ENCODE assay signal across 9 cellular contexts in the genomic region with DNA sequence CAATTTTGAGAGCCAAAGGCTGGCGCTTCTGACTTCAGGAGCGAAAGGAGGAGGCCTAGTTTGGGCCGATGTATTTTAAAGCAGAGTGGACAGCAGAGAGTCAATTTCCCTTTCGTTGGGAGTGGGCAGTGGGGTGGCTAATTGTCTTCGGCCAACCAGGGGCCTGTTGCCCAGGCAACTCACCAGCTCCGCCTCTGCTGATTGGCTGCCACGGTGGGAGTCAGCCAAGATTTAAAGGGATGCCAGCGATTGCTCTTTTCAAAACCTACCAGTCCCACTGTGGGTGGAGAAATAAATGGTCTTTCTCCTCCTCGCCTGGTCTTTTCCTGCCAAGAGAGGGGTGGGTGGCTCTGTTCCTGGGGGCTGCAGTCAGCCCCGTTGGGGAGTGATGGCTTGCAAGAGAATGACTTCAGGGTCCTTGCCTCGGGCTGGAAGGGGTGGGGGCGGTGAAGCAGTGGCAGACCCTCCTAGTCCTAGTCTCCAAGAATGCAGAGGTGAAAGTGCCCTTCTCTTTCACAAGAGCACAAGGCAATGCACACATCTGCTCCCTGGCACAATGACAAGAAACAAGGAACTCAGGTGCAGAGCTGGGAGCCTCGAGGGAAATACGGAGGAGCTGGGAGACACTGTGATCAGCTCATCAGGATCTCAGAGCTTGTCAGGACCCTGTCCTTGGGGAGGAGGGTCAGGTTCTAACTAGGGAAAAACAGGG. TPM values are rescaled to one million over a fixed set of nuclear protein-coding genes. Genes with fewer than 3 reads are reported as not detected.
A peak's percentile ranks its signal among the peaks of the same experiment; 100 is the strongest.
DNase-seq lines count a peak whose midpoint lies in the region; ATAC-seq and TF ChIP-seq lines count a peak whose summit lies in the region.
"Had no signal": no experiment of that assay in that cellular context is flagged by ENCODE, and none has a peak within 500 bp of the region (broad histone marks: within the 10 kb centered on the region; RNA-seq: fewer than 3 reads in every experiment).

No MANE protein-coding gene starts in this region.

- H4K20me1 ChIP-seq in OCI-LY1 (ENCODE audit: insufficient read depth, low read length) (no peaks in the 10 kb centered on the region), osteoblast (ENCODE audit: insufficient read depth, low read length) (no peaks in the 10 kb centered on the region)

- H2AFZ ChIP-seq in OCI-LY1 (ENCODE audit: low read length) (no peak overlapping the region), osteoblast (ENCODE audit: low read length) (no peak overlapping the region)

- peak overlapping the region; percentile 87 for H3K27ac ChIP-seq in OCI-LY1 (ENCODE audit: low read depth, low read length, poor library complexity, severe bottlenecking)
- H3K27ac ChIP-seq in osteoblast (ENCODE audit: low read depth, low read length) = no peak overlapping the region
- H3K27ac ChIP-seq: psoas muscle had no signal

- H3F3A ChIP-seq in OCI-LY1 (ENCODE audit: insufficient read depth, low read length) = peaks cover 16% of the 10 kb centered on the region; the same call in 1 of the 2 replicates

- DNase-seq in G401 (ENCODE audit: low spot score) (peak; percentile 93), fibroblast of pulmonary artery (ENCODE audit: low read depth) (peak; percentile 62), osteoblast (ENCODE audit: insufficient read length, low spot score, missing footprints) (peak; percentile 83), T-helper 2 cell (no peak), SKM-1 treated with dmso at 0.1 percent for 144 hours (lab: John Stamatoyannopoulos, UW; ENCODE audit: unreplicated experiment) (no peak)

- no peaks in the 10 kb centered on the region for H3K27me3 ChIP-seq in OCI-LY1 (ENCODE audit: insufficient read depth, low read length)
- no peaks in the 10 kb centered on the region for H3K27me3 ChIP-seq in osteoblast (ENCODE audit: insufficient read depth, low read length)

- H3K9me3 ChIP-seq in OCI-LY1 (ENCODE audit: low read length) (no peaks in the 10 kb centered on the region), osteoblast (ENCODE audit: low read depth, low read length) (no peaks in the 10 kb centered on the region)
- H3K9me3 ChIP-seq: psoas muscle had no signal

- H3K4me2 ChIP-seq in OCI-LY1 (ENCODE audit: low read length) (no peak overlapping the region; the same call in 1 of the 2 replicates), osteoblast (ENCODE audit: insufficient read depth, low read length) (no peak overlapping the region)

- ATAC-seq in GM21619 (IDR thresholded peaks at IDR 0.05; ENCODE audit: unreplicated experiment) (no peak), GM19395 (IDR thresholded peaks at IDR 0.05; ENCODE audit: unreplicated experiment) (no peak)

- H3K4me3 ChIP-seq in OCI-LY1 (ENCODE audit: low read depth, low read length, poor library complexity, severe bottlenecking) (no peak overlapping the region), fibroblast of pulmonary artery (replicated peaks; ENCODE audit: low read depth, low read length) (no peak overlapping the region), osteoblast (ENCODE audit: insufficient read depth, low read length) (no peak overlapping the region)
- H3K4me3 ChIP-seq: psoas muscle had no signal

- H3K36me3 ChIP-seq in OCI-LY1 (ENCODE audit: insufficient read depth, low read length) = peaks cover 70% of the 10 kb centered on the region
- no peaks in the 10 kb centered on the region for H3K36me3 ChIP-seq in osteoblast (ENCODE audit: insufficient read depth, low read length)

- no peaks in the 10 kb centered on the region for H3K9me2 ChIP-seq in OCI-LY1 (ENCODE audit: low read depth, low read length)

- H3K79me2 ChIP-seq in OCI-LY1 (ENCODE audit: insufficient read depth, low read length) (no peaks in the 10 kb centered on the region), osteoblast (ENCODE audit: insufficient read depth, low read length) (no peaks in the 10 kb centered on the region)

- in situ Hi-C loops in G401 (cut with HindIII; ENCODE audit: low sequenced_read_pairs) = no loop called here

- no peak overlapping the region for H3K9ac ChIP-seq in OCI-LY1 (ENCODE audit: low read length)

- H3K4me1 ChIP-seq in OCI-LY1 (ENCODE audit: insufficient read depth, low read length, severe bottlenecking) (peaks cover 66% of the 10 kb centered on the region), osteoblast (ENCODE audit: insufficient read depth, low read length) (no peaks in the 10 kb centered on the region)
- H3K4me1 ChIP-seq: psoas muscle had no signal

- no peak for TF ChIP-seq CTCF in OCI-LY1 (IDR thresholded peaks at IDR 0.05; ENCODE audit: low read length)
- no peak for TF ChIP-seq CTCF in fibroblast of pulmonary artery (IDR thresholded peaks at IDR 0.05; ENCODE audit: low read length, missing control alignments)
- TF ChIP-seq CTCF in osteoblast (IDR thresholded peaks at IDR 0.05; ENCODE audit: extremely low read depth, low read depth, low read length) = no peak

RNA-seq across cellular contexts. Expression of a gene that starts 37.7 kb away (rescaled TPM):
- total RNA-seq in G401 (2014; rRNA removed; shearing (Covaris generic)) = 3.1 and 3.3 TPM in 2 replicates
- total RNA-seq in osteoblast = not detected in 2 replicates

RNA-seq across cellular contexts. Expression of a gene that starts 41.3 kb away (rescaled TPM):
- 5.6 and 5.8 TPM in 2 replicates for total RNA-seq in G401 (2014; rRNA removed; shearing (Covaris generic))
- total RNA-seq in osteoblast = under 0.01 TPM in 2 replicates

RNA-seq across cellular contexts. Expression of a gene that starts 51.7 kb away (rescaled TPM):
- total RNA-seq in G401 (2014; rRNA removed; shearing (Covaris generic)) = not detected in 2 replicates
- total RNA-seq in osteoblast = not detected in 2 replicates
- total RNA-seq: psoas muscle had no signal

Comparison
In these comparisons a context has a peak if more than half of its experiments do, and no peak if none do; other contexts are left out.
1. DNase-seq: peak in G401 (single experiment), fibroblast of pulmonary artery (single experiment) and osteoblast (single experiment); none in T-helper 2 cell (0 of 5) and SKM-1 treated with dmso at 0.1 percent for 144 hours (single experiment).